ENCODE assay signal across 22 cellular contexts in the genomic region with DNA sequence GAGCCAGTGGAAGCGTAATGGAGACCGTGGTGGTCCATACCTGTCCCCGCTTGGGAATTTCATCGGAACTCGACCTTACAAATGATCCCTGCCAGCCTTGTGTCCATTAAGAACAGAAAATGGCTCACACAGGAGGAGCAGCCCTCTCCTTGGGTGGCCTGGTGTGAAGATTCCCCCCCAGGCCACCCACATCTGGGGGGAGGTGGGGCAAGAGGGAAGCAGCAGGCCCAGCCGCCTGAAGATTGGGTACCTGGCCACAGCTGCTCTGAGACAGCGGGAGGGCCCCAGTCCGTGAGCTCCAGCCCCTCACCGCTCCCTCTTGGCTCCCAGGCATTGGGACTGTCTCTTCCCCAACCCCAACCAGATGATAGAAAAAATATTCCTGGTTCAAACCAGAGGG.
A peak's percentile ranks its signal among the peaks of the same experiment; 100 is the strongest.
DNase-seq lines count a peak whose midpoint lies in the region; ATAC-seq, FAIRE-seq and TF ChIP-seq lines count a peak whose summit lies in the region.
"Had no signal": no experiment of that assay in that cellular context is flagged by ENCODE, and none has a peak within 500 bp of the region (broad histone marks: within the 10 kb centered on the region; RNA-seq: fewer than 3 reads in every experiment).

No MANE protein-coding gene starts in this region.

- peak; percentile 12 for DNase-seq in activated CD8-positive, alpha-beta memory T cell treated with anti-CD3 and anti-CD28 coated beads, Interleukin-2, amount 50 U/mL, for 48 hours
- no peak for DNase-seq in activated CD8-positive, alpha-beta memory T cell treated with anti-CD3 and anti-CD28 coated beads, Interleukin-2, amount 50 U/mL, for 4 hours
- peak; percentile 30 for DNase-seq in left lobe of liver (ENCODE audit: low spot score)
- DNase-seq in osteocyte (ENCODE audit: extremely low spot score, unreplicated experiment): peak; percentile 80
- DNase-seq in type B pancreatic cell (ENCODE audit: extremely low spot score, unreplicated experiment): peak; percentile 40
- DNase-seq in T-helper 2 cell: no peak
- no peak for DNase-seq in small intestine
- no peak for DNase-seq in RWPE1 (ENCODE audit: low spot score)
- DNase-seq: AML-193; CD4-positive, alpha-beta T cell; DMS153; DMS79; GDM1; HCEC 1CT had no signal

- no peaks in the 10 kb centered on the region for H3K27me3 ChIP-seq in small intestine (ENCODE audit: control insufficient read depth in 2 of 2, insufficient read depth in 2 of 2, low read length in 2 of 2)

- no peak for ATAC-seq in left lobe of liver
- ATAC-seq: A549, GM23338 had no signal

- no peak for FAIRE-seq in small intestine (lab: Jason Lieb, UNC)
- FAIRE-seq: A549, GM12892, GM18507, H54, HTR-8/SVneo had no signal

- H3K36me3 Mint-ChIP-seq in osteocyte (ENCODE audit: unreplicated experiment) (no peaks in the 10 kb centered on the region), type B pancreatic cell (no peaks in the 10 kb centered on the region)

- H3K27ac Mint-ChIP-seq in osteocyte (ENCODE audit: unreplicated experiment): no peak overlapping the region
- H3K27ac Mint-ChIP-seq in type B pancreatic cell: no peak overlapping the region
- H3K27ac Mint-ChIP-seq: CD4-positive, alpha-beta T cell; GM23338 had no signal

- no peak overlapping the region for H3K4me3 Mint-ChIP-seq in osteocyte (ENCODE audit: unreplicated experiment)
- H3K4me3 Mint-ChIP-seq in type B pancreatic cell: no peak overlapping the region
- H3K4me3 Mint-ChIP-seq: CD4-positive, alpha-beta T cell; GM23338 had no signal

- H3K9me3 Mint-ChIP-seq in osteocyte (ENCODE audit: unreplicated experiment) (peaks cover 4% of the 10 kb centered on the region), type B pancreatic cell (peaks cover 4% of the 10 kb centered on the region)
- H3K9me3 Mint-ChIP-seq: CD4-positive, alpha-beta T cell had no signal

- H3K4me1 Mint-ChIP-seq in osteocyte (ENCODE audit: unreplicated experiment): no peaks in the 10 kb centered on the region
- peaks cover 4% of the 10 kb centered on the region for H3K4me1 Mint-ChIP-seq in type B pancreatic cell (ENCODE audit: unreplicated experiment)

- no peak for TF ChIP-seq CTCF in osteocyte (IDR thresholded peaks at IDR 0.05)
- no peak for TF ChIP-seq CTCF in type B pancreatic cell (conservative IDR thresholded peaks at IDR 0.05)
- no peak for TF ChIP-seq CTCF in RWPE1 (conservative IDR thresholded peaks at IDR 0.05; ENCODE audit: low read depth)

- peaks cover 2% of the 10 kb centered on the region for H3K27me3 Mint-ChIP-seq in osteocyte (ENCODE audit: unreplicated experiment)
- peaks cover 20% of the 10 kb centered on the region for H3K27me3 Mint-ChIP-seq in type B pancreatic cell

- no peaks in the 10 kb centered on the region for H3K36me3 ChIP-seq in small intestine (ENCODE audit: control insufficient read depth in 2 of 2, insufficient read depth in 2 of 2, low read length in 2 of 2)

- H3K4me1 ChIP-seq in small intestine (ENCODE audit: control insufficient read depth in 2 of 2, insufficient read depth in 1 of 2, low read depth in 1 of 2, low read length in 1 of 2): no peaks in the 10 kb centered on the region
- H3K4me1 ChIP-seq: A549 had no signal

- CTCF ChIA-PET in RWPE1 (lab: Yijun Ruan, JAX): no interaction called here

- no peak overlapping the region for H3K27ac ChIP-seq in small intestine (ENCODE audit: low read depth in 1 of 2, low read length in 1 of 2)
- H3K27ac ChIP-seq in RWPE1: no peak overlapping the region
- H3K27ac ChIP-seq: 22Rv1, A549, C4-2B had no signal

- no peaks in the 10 kb centered on the region for H3K9me3 ChIP-seq in small intestine (ENCODE audit: control insufficient read depth, low read depth)

- POLR2A ChIA-PET in RWPE1 (lab: Yijun Ruan, JAX; ENCODE audit: low non-redundant PET): no interaction called here

- no peak overlapping the region for H3K4me3 ChIP-seq in small intestine (ENCODE audit: low read depth in 1 of 2, low read length in 2 of 2)
- H3K4me3 ChIP-seq: A549, GM23338 had no signal

- WGBS in small intestine, 3 donors: 86 to 93% (median 89%) methylated on average over 9 of the region's 9 CpGs

Comparison
In these comparisons a context has a peak if more than half of its experiments do, and no peak if none do; other contexts are left out.
1. DNase-seq: peak in activated CD8-positive, alpha-beta memory T cell treated with anti-CD3 and anti-CD28 coated beads, Interleukin-2, amount 50 U/mL, for 48 hours (single experiment), left lobe of liver (single experiment), osteocyte (single experiment) and type B pancreatic cell (single experiment); none in activated CD8-positive, alpha-beta memory T cell treated with anti-CD3 and anti-CD28 coated beads, Interleukin-2, amount 50 U/mL, for 4 hours (single experiment), T-helper 2 cell (0 of 5), small intestine (single experiment) and RWPE1 (single experiment).